ENCODE assay signal across 13 cellular contexts in the genomic region with DNA sequence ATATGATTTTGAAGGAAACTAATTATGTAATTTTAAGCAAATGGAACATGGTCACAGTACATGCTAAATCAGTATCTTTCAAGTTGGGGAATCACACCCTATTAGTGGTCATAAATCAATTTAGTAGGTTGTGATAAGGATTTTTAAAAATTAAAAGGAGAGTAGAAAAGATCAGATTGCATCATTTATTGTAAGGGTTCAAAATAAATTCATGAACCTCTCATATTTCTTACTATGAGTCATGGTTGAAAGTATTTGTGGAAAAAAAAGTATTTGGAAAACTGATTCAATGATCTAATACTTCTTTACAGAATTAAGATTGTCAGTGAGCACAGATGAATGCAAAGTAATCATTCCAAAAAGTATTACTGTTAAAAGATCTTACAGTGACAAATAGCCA. TPM values are rescaled to one million over a fixed set of nuclear protein-coding genes. Genes with fewer than 3 reads are reported as not detected.
DNase-seq lines count a peak whose midpoint lies in the region; ATAC-seq and TF ChIP-seq lines count a peak whose summit lies in the region.
"Had no signal": no experiment of that assay in that cellular context is flagged by ENCODE, and none has a peak within 500 bp of the region (broad histone marks: within the 10 kb centered on the region; RNA-seq: fewer than 3 reads in every experiment).

No MANE protein-coding gene starts in this region.

- POLR2A ChIA-PET in WTC11 (lab: Charles Lee) = no interaction called here

- DNase-seq in natural killer cell (no peak), fibroblast of peridontal ligament (ENCODE audit: extremely low read depth) (peak; percentile 66), kidney glomerular epithelial cell (lab: John Stamatoyannopoulos, UW) (no peak), WTC11 (ENCODE audit: low spot score) (no peak)
- DNase-seq in natural killer cell treated with Interleukin-12 subunit alpha and Interleukin-12 subunit beta and Interleukin-15 and Interleukin-18, amount 100 ng/mL, for 72 hours (ENCODE audit: low spot score) = no peak
- no peak for DNase-seq in activated naive CD8-positive, alpha-beta T cell treated with anti-CD3 and anti-CD28 coated beads for 36 hours
- DNase-seq: DMS 273 treated with DMSO at 0.1 percent for 48 hours; NCI-H187; NCI-H526; stimulated activated naive CD4-positive, alpha-beta T cell treated with Interleukin-2 at 50 U/mL for 16 hours had no signal

- H3K4me3 Mint-ChIP-seq in natural killer cell = no peak overlapping the region
- no peak overlapping the region for H3K4me3 Mint-ChIP-seq in natural killer cell treated with Interleukin-12 subunit alpha and Interleukin-12 subunit beta and Interleukin-15 and Interleukin-18, amount 100 ng/mL, for 72 hours
- H3K4me3 Mint-ChIP-seq in activated naive CD8-positive, alpha-beta T cell treated with anti-CD3 and anti-CD28 coated beads for 36 hours = no peak overlapping the region
- H3K4me3 Mint-ChIP-seq in WTC11 = no peak overlapping the region
- H3K4me3 Mint-ChIP-seq: memory B cell had no signal

- CTCF ChIA-PET in WTC11 (lab: Charles Lee) = no interaction called here

- ATAC-seq in natural killer cell = no peak
- no peak for ATAC-seq in natural killer cell treated with Interleukin-12 subunit alpha and Interleukin-12 subunit beta and Interleukin-15 and Interleukin-18, amount 100 ng/mL, for 72 hours
- ATAC-seq in GM19463 (IDR thresholded peaks at IDR 0.05; ENCODE audit: unreplicated experiment) = no peak
- no peak for ATAC-seq in GM21390 (IDR thresholded peaks at IDR 0.05; ENCODE audit: unreplicated experiment)
- ATAC-seq in WTC11 = no peak

- H3K9me3 Mint-ChIP-seq in natural killer cell (no peaks in the 10 kb centered on the region), WTC11 (no peaks in the 10 kb centered on the region)
- H3K9me3 Mint-ChIP-seq in natural killer cell treated with Interleukin-12 subunit alpha and Interleukin-12 subunit beta and Interleukin-15 and Interleukin-18, amount 100 ng/mL, for 72 hours = no peaks in the 10 kb centered on the region
- H3K9me3 Mint-ChIP-seq in activated naive CD8-positive, alpha-beta T cell treated with anti-CD3 and anti-CD28 coated beads for 36 hours = no peaks in the 10 kb centered on the region
- H3K9me3 Mint-ChIP-seq: memory B cell had no signal

- intact Hi-C loops in natural killer cell (cut with micrococcal nuclease) = no loop called here

- TF ChIP-seq CTCF in natural killer cell (IDR thresholded peaks at IDR 0.05) (no peak), WTC11 (IDR thresholded peaks at IDR 0.05) (no peak)

- H3K27ac Mint-ChIP-seq in natural killer cell (peak overlapping the region; percentile 25 to 48), WTC11 (no peak overlapping the region)
- no peak overlapping the region for H3K27ac Mint-ChIP-seq in natural killer cell treated with Interleukin-12 subunit alpha and Interleukin-12 subunit beta and Interleukin-15 and Interleukin-18, amount 100 ng/mL, for 72 hours
- peak overlapping the region; percentile 51 for H3K27ac Mint-ChIP-seq in activated naive CD8-positive, alpha-beta T cell treated with anti-CD3 and anti-CD28 coated beads for 36 hours
- H3K27ac Mint-ChIP-seq: memory B cell had no signal

- H3K27me3 Mint-ChIP-seq in natural killer cell (ENCODE audit: low read depth in 2 of 2) (no peaks in the 10 kb centered on the region), WTC11 (ENCODE audit: low read depth) (no peaks in the 10 kb centered on the region)
- no peaks in the 10 kb centered on the region for H3K27me3 Mint-ChIP-seq in natural killer cell treated with Interleukin-12 subunit alpha and Interleukin-12 subunit beta and Interleukin-15 and Interleukin-18, amount 100 ng/mL, for 72 hours
- H3K27me3 Mint-ChIP-seq in activated naive CD8-positive, alpha-beta T cell treated with anti-CD3 and anti-CD28 coated beads for 36 hours = no peaks in the 10 kb centered on the region
- H3K27me3 Mint-ChIP-seq: memory B cell had no signal

- peaks cover 7% of the 10 kb centered on the region for H3K36me3 Mint-ChIP-seq in natural killer cell
- H3K36me3 Mint-ChIP-seq in natural killer cell treated with Interleukin-12 subunit alpha and Interleukin-12 subunit beta and Interleukin-15 and Interleukin-18, amount 100 ng/mL, for 72 hours = peaks cover 13% of the 10 kb centered on the region
- H3K36me3 Mint-ChIP-seq in activated naive CD8-positive, alpha-beta T cell treated with anti-CD3 and anti-CD28 coated beads for 36 hours = peaks cover 35% of the 10 kb centered on the region
- peaks cover 33% of the 10 kb centered on the region for H3K36me3 Mint-ChIP-seq in WTC11

- H3K4me1 Mint-ChIP-seq in natural killer cell (peaks cover 41 to 48% of the 10 kb centered on the region in 2 donors), WTC11 (peaks cover 24% of the 10 kb centered on the region)
- peaks cover 14 to 29% of the 10 kb centered on the region in 2 donors for H3K4me1 Mint-ChIP-seq in natural killer cell treated with Interleukin-12 subunit alpha and Interleukin-12 subunit beta and Interleukin-15 and Interleukin-18, amount 100 ng/mL, for 72 hours (ENCODE audit: low read depth in 2 of 2)
- H3K4me1 Mint-ChIP-seq in activated naive CD8-positive, alpha-beta T cell treated with anti-CD3 and anti-CD28 coated beads for 36 hours = peaks cover 32% of the 10 kb centered on the region

TF ChIP-seq in WTC11, 78 proteins besides CTCF, POLR2A, EP300 and RAD21:
- TF ChIP-seq, protein P1, sequence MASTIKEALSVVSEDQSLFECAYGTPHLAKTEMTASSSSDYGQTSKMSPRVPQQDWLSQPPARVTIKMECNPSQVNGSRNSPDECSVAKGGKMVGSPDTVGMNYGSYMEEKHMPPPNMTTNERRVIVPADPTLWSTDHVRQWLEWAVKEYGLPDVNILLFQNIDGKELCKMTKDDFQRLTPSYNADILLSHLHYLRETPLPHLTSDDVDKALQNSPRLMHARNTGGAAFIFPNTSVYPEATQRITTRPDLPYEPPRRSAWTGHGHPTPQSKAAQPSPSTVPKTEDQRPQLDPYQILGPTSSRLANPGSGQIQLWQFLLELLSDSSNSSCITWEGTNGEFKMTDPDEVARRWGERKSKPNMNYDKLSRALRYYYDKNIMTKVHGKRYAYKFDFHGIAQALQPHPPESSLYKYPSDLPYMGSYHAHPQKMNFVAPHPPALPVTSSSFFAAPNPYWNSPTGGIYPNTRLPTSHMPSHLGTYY (CRISPR knock-in tag; IDR thresholded peaks at IDR 0.05) = no peak
- TF ChIP-seq MXD4 (CRISPR knock-in tag; IDR thresholded peaks at IDR 0.05; ENCODE audit: borderline replicate concordance) (no peak), NR1H2 (CRISPR knock-in tag; IDR thresholded peaks at IDR 0.05) (no peak), OVOL2 (CRISPR knock-in tag; IDR thresholded peaks at IDR 0.05; ENCODE audit: borderline replicate concordance) (no peak), ZNF232 (CRISPR knock-in tag; IDR thresholded peaks at IDR 0.05) (no peak), NR3C1 (CRISPR knock-in tag; conservative IDR thresholded peaks at IDR 0.05; ENCODE audit: low read depth) (no peak), GTF2I (CRISPR knock-in tag; conservative IDR thresholded peaks at IDR 0.05) (no peak)
- TF ChIP-seq, protein P2, sequence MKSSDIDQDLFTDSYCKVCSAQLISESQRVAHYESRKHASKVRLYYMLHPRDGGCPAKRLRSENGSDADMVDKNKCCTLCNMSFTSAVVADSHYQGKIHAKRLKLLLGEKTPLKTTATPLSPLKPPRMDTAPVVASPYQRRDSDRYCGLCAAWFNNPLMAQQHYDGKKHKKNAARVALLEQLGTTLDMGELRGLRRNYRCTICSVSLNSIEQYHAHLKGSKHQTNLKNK (CRISPR knock-in tag; IDR thresholded peaks at IDR 0.05) = no peak
- TF ChIP-seq, protein P3, sequence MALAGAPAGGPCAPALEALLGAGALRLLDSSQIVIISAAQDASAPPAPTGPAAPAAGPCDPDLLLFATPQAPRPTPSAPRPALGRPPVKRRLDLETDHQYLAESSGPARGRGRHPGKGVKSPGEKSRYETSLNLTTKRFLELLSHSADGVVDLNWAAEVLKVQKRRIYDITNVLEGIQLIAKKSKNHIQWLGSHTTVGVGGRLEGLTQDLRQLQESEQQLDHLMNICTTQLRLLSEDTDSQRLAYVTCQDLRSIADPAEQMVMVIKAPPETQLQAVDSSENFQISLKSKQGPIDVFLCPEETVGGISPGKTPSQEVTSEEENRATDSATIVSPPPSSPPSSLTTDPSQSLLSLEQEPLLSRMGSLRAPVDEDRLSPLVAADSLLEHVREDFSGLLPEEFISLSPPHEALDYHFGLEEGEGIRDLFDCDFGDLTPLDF (CRISPR knock-in tag; IDR thresholded peaks at IDR 0.05) = no peak
- TF ChIP-seq, protein P4, sequence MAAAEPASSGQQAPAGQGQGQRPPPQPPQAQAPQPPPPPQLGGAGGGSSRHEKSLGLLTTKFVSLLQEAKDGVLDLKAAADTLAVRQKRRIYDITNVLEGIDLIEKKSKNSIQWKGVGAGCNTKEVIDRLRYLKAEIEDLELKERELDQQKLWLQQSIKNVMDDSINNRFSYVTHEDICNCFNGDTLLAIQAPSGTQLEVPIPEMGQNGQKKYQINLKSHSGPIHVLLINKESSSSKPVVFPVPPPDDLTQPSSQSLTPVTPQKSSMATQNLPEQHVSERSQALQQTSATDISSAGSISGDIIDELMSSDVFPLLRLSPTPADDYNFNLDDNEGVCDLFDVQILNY (CRISPR knock-in tag; IDR thresholded peaks at IDR 0.05) = no peak

RNA-seq across cellular contexts. Expression of a gene that starts 14.6 kb away (rescaled TPM):
- total RNA-seq in natural killer cell = 10 to 100 TPM; 49.2 to 67.9 (median 54.8) TPM
- 10 to 100 TPM; 45.0 to 51.0 TPM for total RNA-seq in natural killer cell treated with Interleukin-12 subunit alpha and Interleukin-12 subunit beta and Interleukin-15 and Interleukin-18, amount 100 ng/mL, for 72 hours
- total RNA-seq in activated naive CD8-positive, alpha-beta T cell treated with anti-CD3 and anti-CD28 coated beads for 36 hours = 10 to 100 TPM; 66.1 to 67.8 TPM
- total RNA-seq in WTC11 (2021) = 72.4 to 82.8 TPM (median 73.4 TPM) in 3 replicates

RNA-seq across cellular contexts. Expression of a gene that starts 24.0 kb away (rescaled TPM):
- total RNA-seq in natural killer cell (1 to 10 TPM in 1 of 3 donors, under 1 TPM in 2; 0.79 to 1.4 (median 0.80) TPM), WTC11 (2021) (0.30 to 0.66 TPM (median 0.46 TPM) in 3 replicates)
- total RNA-seq in natural killer cell treated with Interleukin-12 subunit alpha and Interleukin-12 subunit beta and Interleukin-15 and Interleukin-18, amount 100 ng/mL, for 72 hours = under 1 TPM; 0.64 to 0.78 TPM
- total RNA-seq in activated naive CD8-positive, alpha-beta T cell treated with anti-CD3 and anti-CD28 coated beads for 36 hours = under 1 TPM; 0.38 to 0.45 TPM

Comparison
In these comparisons a context has a peak if more than half of its experiments do, and no peak if none do; other contexts are left out.
1. H3K27ac Mint-ChIP-seq: peak in natural killer cell (2 of 2) and activated naive CD8-positive, alpha-beta T cell treated with anti-CD3 and anti-CD28 coated beads for 36 hours (single experiment); none in natural killer cell treated with Interleukin-12 subunit alpha and Interleukin-12 subunit beta and Interleukin-15 and Interleukin-18, amount 100 ng/mL, for 72 hours (0 of 2) and WTC11 (single experiment).